In genomic region chr7:7969306-7970112, GRCh38 we compare ENCODE assay signal across 8 cellular contexts. TPM values are rescaled to one million over a fixed set of nuclear protein-coding genes. Genes with fewer than 3 reads are reported as not detected.
DNase-seq lines count a peak whose midpoint lies in the region; ATAC-seq and TF ChIP-seq lines count a peak whose summit lies in the region.

No MANE protein-coding gene starts in this region.

- H3K4me3 ChIP-seq in A673 (ENCODE audit: low read depth, low read length, poor library complexity, severe bottlenecking): peak overlapping the region; percentile 86
- peak overlapping the region; percentile 94 for H3K4me3 ChIP-seq in hepatocyte
- H3K4me3 ChIP-seq in retinal pigment epithelial cell (ENCODE audit: low read length): peak overlapping the region; percentile 78

- DNase-seq in A673 (ENCODE audit: low spot score) (peak; percentile 52), anterior cingulate cortex (lab: John Stamatoyannopoulos, UW) (peak in 40 of 58 donors; percentile 6 to 68 (median 30)), hepatocyte (ENCODE audit: low spot score) (peak; percentile 62), retinal pigment epithelial cell (ENCODE audit: low read depth) (no peak), cortex of kidney (lab: John Stamatoyannopoulos, UW) (no peak)

- H3K27me3 Mint-ChIP-seq in IgD-negative memory B cell: no peaks in the 10 kb centered on the region

- POLR2A ChIA-PET in A673 (lab: Charles Lee; ENCODE audit: low non-redundant PET): no interaction called here

- H2AFZ ChIP-seq in hepatocyte: peak overlapping the region; percentile 83

- H3K4me1 ChIP-seq in A673 (ENCODE audit: insufficient read depth, low read length, poor library complexity, severe bottlenecking): peaks cover 6% of the 10 kb centered on the region
- H3K4me1 ChIP-seq in hepatocyte (ENCODE audit: insufficient read depth): peaks cover 14% of the 10 kb centered on the region

- CTCF ChIA-PET in A673 (lab: Charles Lee): no interaction called here

- H3K9me3 Mint-ChIP-seq in IgD-negative memory B cell: no peaks in the 10 kb centered on the region

- H3K27me3 ChIP-seq in A673 (replicated peaks; ENCODE audit: insufficient read depth, low read depth, low read length, poor library complexity): no peaks in the 10 kb centered on the region
- H3K27me3 ChIP-seq in hepatocyte: no peaks in the 10 kb centered on the region

- WGBS in hepatocyte (ENCODE audit: low lambda C conversion rate, missing lambda C conversion rate): under 1% methylated on average over 74 of the region's 91 CpGs

- peak overlapping the region in 3 of 4 donors; percentile 67 to 98 (median 77) for H3K4me3 Mint-ChIP-seq in IgD-negative memory B cell

- TF ChIP-seq CTCF in A673 (conservative IDR thresholded peaks at IDR 0.05; ENCODE audit: low read depth, low read length) (no peak), hepatocyte (IDR thresholded peaks at IDR 0.05; ENCODE audit: poor library complexity) (no peak), retinal pigment epithelial cell (conservative IDR thresholded peaks at IDR 0.05; ENCODE audit: low read depth, low read length) (no peak)

- H3K36me3 Mint-ChIP-seq in IgD-negative memory B cell: no peaks in the 10 kb centered on the region

- H3K9me3 ChIP-seq in A673 (ENCODE audit: low read depth, low read length, poor library complexity, severe bottlenecking) (no peaks in the 10 kb centered on the region), hepatocyte (ENCODE audit: low read depth) (no peaks in the 10 kb centered on the region)

- H3K27ac ChIP-seq in A673 (ENCODE audit: low read depth, low read length, poor library complexity, severe bottlenecking): peak overlapping the region; percentile 82
- H3K27ac ChIP-seq in hepatocyte: peak overlapping the region; percentile 97

- H3K9me2 ChIP-seq in hepatocyte (replicated peaks; ENCODE audit: insufficient read depth): no peaks in the 10 kb centered on the region

- BruUV-seq in A673 (replicated peaks; lab: Mats Ljungman, UMichigan): no TSS peak

- intact Hi-C loops in A673 (cut with micrococcal nuclease; ENCODE audit: unreplicated experiment): loop anchor here (5.0 to 10.0 kb wide), 2 partner anchors 223 to 285 kb away; no protein-coding TSS in a partner anchor

- ATAC-seq in GM18498 (IDR thresholded peaks at IDR 0.05; ENCODE audit: unreplicated experiment) (peak; percentile 1), SK-N-SH treated with all-trans-retinoic acid at 6 μM for 48 hours (peak; percentile 1)

- peak overlapping the region in 1 of 3 donors; percentile 40 for H3K27ac Mint-ChIP-seq in IgD-negative memory B cell

- no peaks in the 10 kb centered on the region for H3K36me3 ChIP-seq in A673 (ENCODE audit: insufficient read depth, low read length, poor library complexity, severe bottlenecking)
- H3K36me3 ChIP-seq in hepatocyte (replicated peaks; ENCODE audit: insufficient read depth, low read depth): no peaks in the 10 kb centered on the region

- H3K79me2 ChIP-seq in hepatocyte: peaks cover 45% of the 10 kb centered on the region

- peaks cover 17% of the 10 kb centered on the region for H4K20me1 ChIP-seq in hepatocyte (ENCODE audit: insufficient read depth, poor library complexity, severe bottlenecking)

- H3K4me2 ChIP-seq in hepatocyte: peak overlapping the region; percentile 93

- peaks cover 12 to 25% (median 23%) of the 10 kb centered on the region in 3 donors for H3K4me1 Mint-ChIP-seq in IgD-negative memory B cell

TF ChIP-seq in SK-N-SH treated with all-trans-retinoic acid at 6 μM for 48 hours, 23 proteins besides CTCF, POLR2A, EP300 and RAD21:
- no peak for TF ChIP-seq CSDC2 (CRISPR knock-in tag; IDR thresholded peaks at IDR 0.05)
- no peak for TF ChIP-seq TOX (CRISPR knock-in tag; IDR thresholded peaks at IDR 0.05; ENCODE audit: borderline replicate concordance)
- TF ChIP-seq ZNF565 (CRISPR knock-in tag; conservative IDR thresholded peaks at IDR 0.05; ENCODE audit: low read depth): no peak
- TF ChIP-seq ZC3H10 (CRISPR knock-in tag; IDR thresholded peaks at IDR 0.05): no peak
- TF ChIP-seq CSRNP3 (CRISPR knock-in tag; IDR thresholded peaks at IDR 0.05): no peak
- TF ChIP-seq ZNF8 (CRISPR knock-in tag; IDR thresholded peaks at IDR 0.05): no peak
- no peak for TF ChIP-seq ARNTL (CRISPR knock-in tag; IDR thresholded peaks at IDR 0.05; ENCODE audit: borderline replicate concordance, low read depth)
- no peak for TF ChIP-seq RARB (CRISPR knock-in tag; IDR thresholded peaks at IDR 0.05)
- TF ChIP-seq SNAI2 (CRISPR knock-in tag; IDR thresholded peaks at IDR 0.05): no peak
- TF ChIP-seq ZNF70 (CRISPR knock-in tag; IDR thresholded peaks at IDR 0.05): no peak
- no peak for TF ChIP-seq TSHZ2 (CRISPR knock-in tag; IDR thresholded peaks at IDR 0.05)
TF ChIP-seq in SK-N-SH treated with all-trans-retinoic acid at 6 μM for 48 hours: peak in this region for 0.

RNA-seq across cellular contexts. Expression of gene GLCCI1, which starts 0.9 kb away (rescaled TPM):
- total RNA-seq in A673 (2021) (6.9 and 9.9 TPM in 2 replicates), hepatocyte (18.2 and 21.4 TPM in 2 replicates)
- polyA plus RNA-seq in IgD-negative memory B cell (4.9 TPM), hepatocyte (15.7 and 28.8 TPM in 2 replicates)

Comparison
In these comparisons a context has a peak if more than half of its experiments do, and no peak if none do; other contexts are left out.
1. DNase-seq: peak in A673 (single experiment), anterior cingulate cortex (40 of 58) and hepatocyte (single experiment); none in retinal pigment epithelial cell (single experiment) and cortex of kidney (single experiment).
2. Peak in every context shown above with its lines, with median percentiles within 50 percentile points of each other: H3K4me3 ChIP-seq.